Comparison of ENCODE assay signal across 8 cellular contexts in the genomic region with DNA sequence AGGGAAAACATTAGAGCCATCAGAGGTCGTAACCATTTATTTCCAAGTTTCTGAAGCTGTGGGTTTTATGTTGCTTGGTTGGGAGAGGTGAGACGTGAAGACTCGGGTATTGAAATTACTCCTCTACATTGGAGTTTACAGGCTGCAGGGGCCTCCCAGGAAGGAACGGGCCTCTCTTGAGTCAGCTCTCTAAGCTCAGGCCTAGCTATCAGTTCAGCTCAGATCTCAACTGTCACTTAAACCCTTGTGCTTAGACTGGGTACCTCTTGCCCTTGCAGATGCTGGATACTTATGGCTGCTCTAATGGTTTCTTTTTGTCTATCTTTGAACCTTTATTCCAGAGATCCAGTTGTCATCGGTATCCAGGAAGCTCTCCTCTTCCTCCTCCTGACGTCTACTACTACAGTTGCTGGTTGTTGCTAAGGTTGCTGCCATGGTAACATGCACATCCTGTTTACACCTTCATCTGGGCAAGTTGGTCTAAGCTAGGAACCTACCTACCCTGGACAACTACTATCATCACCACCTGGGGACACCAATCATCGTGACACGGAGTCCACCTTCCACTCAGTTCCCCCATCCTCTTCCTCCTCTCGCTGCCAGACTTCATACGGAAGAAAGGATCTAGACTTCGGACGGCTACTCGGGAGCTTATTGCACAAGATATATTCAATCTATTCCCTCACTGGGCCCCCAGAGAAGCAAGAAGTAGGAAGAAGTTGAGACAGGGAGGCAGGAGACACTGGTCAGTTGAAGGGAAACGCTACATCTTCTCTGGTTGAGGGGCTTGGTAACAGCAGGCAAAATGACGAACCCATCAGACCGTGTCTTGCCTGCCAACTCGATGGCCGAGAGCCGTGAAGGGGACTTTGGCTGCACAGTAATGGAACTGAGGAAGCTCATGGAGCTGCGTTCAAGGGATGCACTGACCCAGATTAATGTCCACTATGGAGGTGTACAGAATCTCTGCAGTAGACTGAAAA. TPM values are rescaled to one million over a fixed set of nuclear protein-coding genes. Genes with fewer than 3 reads are reported as not detected.
DNase-seq lines count a peak whose midpoint lies in the region; ATAC-seq and TF ChIP-seq lines count a peak whose summit lies in the region.

No MANE protein-coding gene starts in this region.

- DNase-seq in HEK293T (ENCODE audit: extremely low spot score) (no peak), T-helper 2 cell (peak in 4 of 5 experiments; percentile 27 to 92 (median 70)), NCI-H1105 (lab: John Stamatoyannopoulos, UW) (no peak), A172 (ENCODE audit: low spot score) (no peak), SW 1271 (lab: John Stamatoyannopoulos, UW) (no peak)
- peak; percentile 15 for DNase-seq in effector CD8-positive, alpha-beta T cell (lab: John Stamatoyannopoulos, UW)
- peak; percentile 38 for DNase-seq in stimulated activated CD4-positive, alpha-beta T cell treated with anti-CD3 and anti-CD28 coated beads, Interleukin-4, amount 100 ng/mL, for 1 hour

- CTCF ChIA-PET in HEK293T (lab: Yijun Ruan, JAX), result interaction anchor here (1.4 kb wide), 1 partner anchor 20 kb away, joined by 4 read pairs; no protein-coding TSS in a partner anchor

- POLR2A ChIA-PET in HEK293T (lab: Yijun Ruan, JAX), result no interaction called here

- no peak for ATAC-seq in GM18517 (IDR thresholded peaks at IDR 0.05; ENCODE audit: unreplicated experiment)

TF ChIP-seq in HEK293T, 16 proteins besides CTCF, POLR2A, EP300 and RAD21:
- TF ChIP-seq, protein P1, sequence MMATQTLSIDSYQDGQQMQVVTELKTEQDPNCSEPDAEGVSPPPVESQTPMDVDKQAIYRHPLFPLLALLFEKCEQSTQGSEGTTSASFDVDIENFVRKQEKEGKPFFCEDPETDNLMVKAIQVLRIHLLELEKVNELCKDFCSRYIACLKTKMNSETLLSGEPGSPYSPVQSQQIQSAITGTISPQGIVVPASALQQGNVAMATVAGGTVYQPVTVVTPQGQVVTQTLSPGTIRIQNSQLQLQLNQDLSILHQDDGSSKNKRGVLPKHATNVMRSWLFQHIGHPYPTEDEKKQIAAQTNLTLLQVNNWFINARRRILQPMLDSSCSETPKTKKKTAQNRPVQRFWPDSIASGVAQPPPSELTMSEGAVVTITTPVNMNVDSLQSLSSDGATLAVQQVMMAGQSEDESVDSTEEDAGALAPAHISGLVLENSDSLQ (IDR thresholded peaks at IDR 0.05), result peak; percentile 27; the same call in 1 of the 2 replicates
- TF ChIP-seq CTBP1 (IDR thresholded peaks at IDR 0.05; ENCODE audit: borderline replicate concordance) (peak; percentile 75; the same call in 1 of the 2 replicates), HDGF (IDR thresholded peaks at IDR 0.05; ENCODE audit: borderline replicate concordance) (no peak)

RNA-seq across cellular contexts. Expression of a gene that starts 56.1 kb away (rescaled TPM):
- total RNA-seq in A172 (2014; rRNA removed; shearing (Covaris generic)), result 41.9 and 44.6 TPM in 2 replicates

Comparison
In these comparisons a context has a peak if more than half of its experiments do, and no peak if none do; other contexts are left out.
1. DNase-seq: peak in T-helper 2 cell (4 of 5), effector CD8-positive, alpha-beta T cell (single experiment) and stimulated activated CD4-positive, alpha-beta T cell treated with anti-CD3 and anti-CD28 coated beads, Interleukin-4, amount 100 ng/mL, for 1 hour (single experiment); none in HEK293T (single experiment), NCI-H1105 (single experiment), A172 (single experiment) and SW 1271 (0 of 2).